Comparison of ENCODE assay signal across 9 cellular contexts in genomic region chr2:264493-265468, GRCh38. TPM values are rescaled to one million over a fixed set of nuclear protein-coding genes. Genes with fewer than 3 reads are reported as not detected.
DNase-seq lines count a peak whose midpoint lies in the region; ATAC-seq, FAIRE-seq and TF ChIP-seq lines count a peak whose summit lies in the region.
"Had no signal": no experiment of that assay in that cellular context is flagged by ENCODE, and none has a peak within 500 bp of the region (broad histone marks: within the 10 kb centered on the region; RNA-seq: fewer than 3 reads in every experiment).

TSS of gene ACP1 (plus strand) at chr2:264947. CDS start at chr2:264965, 18 bp downstream.

- no peak for FAIRE-seq in bronchial epithelial cell (lab: Jason Lieb, UNC)
- FAIRE-seq: TTC549 had no signal

- ATAC-seq in GM19023 (IDR thresholded peaks at IDR 0.05; ENCODE audit: unreplicated experiment) (peak; percentile 88), HG03196 (IDR thresholded peaks at IDR 0.05; ENCODE audit: unreplicated experiment) (peak; percentile 96), WTC11 (peak; percentile 93)

- H3K4me3 Mint-ChIP-seq in WTC11: peak within 1 kb of the TSS; percentile 89

- H3K4me3 ChIP-seq in bronchial epithelial cell (ENCODE audit: low read depth, low read length) (peak within 1 kb of the TSS; percentile 98), smooth muscle cell (peak within 1 kb of the TSS; percentile 77)

- H3K36me3 ChIP-seq in bronchial epithelial cell (ENCODE audit: control insufficient read depth, insufficient read depth, low read length): no peaks in the 10 kb centered on the region
- no peaks in the 10 kb centered on the region for H3K36me3 ChIP-seq in smooth muscle cell (ENCODE audit: low read depth)

- peaks cover 57% of the 10 kb centered on the region for H3K79me2 ChIP-seq in smooth muscle cell (ENCODE audit: low read depth)

- peaks cover 44% of the 10 kb centered on the region for H3K4me1 Mint-ChIP-seq in WTC11

- H3K9me3 Mint-ChIP-seq in WTC11: no peaks in the 10 kb centered on the region

- H3K4me2 ChIP-seq in smooth muscle cell: peak within 1 kb of the TSS; percentile 87

- no peaks in the 10 kb centered on the region for H3F3A ChIP-seq in smooth muscle cell (ENCODE audit: low read depth)

- peaks cover 10% of the 10 kb centered on the region for H3K4me1 ChIP-seq in smooth muscle cell (ENCODE audit: low read depth)

- H3K27me3 Mint-ChIP-seq in WTC11 (ENCODE audit: low read depth): peaks cover 20% of the 10 kb centered on the region

- POLR2A ChIA-PET in WTC11 (lab: Charles Lee): interaction anchor here (1.2 kb wide), 1 partner anchor 25 kb away, joined by 4 read pairs; no protein-coding TSS in a partner anchor

- peak within 1 kb of the TSS; percentile 91 for H3K9ac ChIP-seq in smooth muscle cell (ENCODE audit: low read depth)

- H3K36me3 Mint-ChIP-seq in WTC11: peaks cover 17% of the 10 kb centered on the region

- H4K20me1 ChIP-seq in smooth muscle cell (ENCODE audit: low read depth): peaks cover 38% of the 10 kb centered on the region

- peak within 1 kb of the TSS; percentile 75 for H3K27ac ChIP-seq in smooth muscle cell (ENCODE audit: low read depth)

- H3K27ac Mint-ChIP-seq in WTC11: peak within 1 kb of the TSS; percentile 94

- under 1% methylated on average over 63 of the region's 73 CpGs for WGBS in smooth muscle cell (ENCODE audit: low lambda C conversion rate)

- DNase-seq in AG09319 (ENCODE audit: extremely low read depth, low read depth) (peak; percentile 81), NCI-H226 (peak; percentile 81), WTC11 (ENCODE audit: low spot score) (peak; percentile 99), bronchial epithelial cell (ENCODE audit: low read depth) (peak; percentile 93), iPS-NIHi7 (ENCODE audit: extremely low spot score) (peak; percentile 97), smooth muscle cell (lab: John Stamatoyannopoulos, UW; ENCODE audit: unreplicated experiment) (peak; percentile 79)

- H2AFZ ChIP-seq in smooth muscle cell (ENCODE audit: low read depth): peak within 1 kb of the TSS; percentile 97

- H3K27me3 ChIP-seq in bronchial epithelial cell (ENCODE audit: control insufficient read depth, insufficient read depth, low read length): no peaks in the 10 kb centered on the region
- H3K27me3 ChIP-seq in smooth muscle cell (ENCODE audit: low read depth): no peaks in the 10 kb centered on the region

- no peaks in the 10 kb centered on the region for H3K9me3 ChIP-seq in smooth muscle cell (replicated peaks; ENCODE audit: low read depth)

- TF ChIP-seq CTCF in AG09319 (IDR thresholded peaks at IDR 0.05; ENCODE audit: low read depth, low read length) (no peak), WTC11 (IDR thresholded peaks at IDR 0.05) (no peak), bronchial epithelial cell (IDR thresholded peaks at IDR 0.05; ENCODE audit: insufficient read depth, low read length, severe bottlenecking) (no peak), smooth muscle cell (IDR thresholded peaks at IDR 0.05; ENCODE audit: borderline replicate concordance, insufficient read depth, poor library complexity, severe bottlenecking) (no peak)

- CTCF ChIA-PET in WTC11 (lab: Charles Lee): interaction anchor here (0.7 to 1.8 kb wide), 5 partner anchors 10 to 122 kb away, joined by 3 to 14 read pairs (median 4); no protein-coding TSS in a partner anchor

TF ChIP-seq in WTC11, 78 proteins besides CTCF, POLR2A, EP300 and RAD21 (continues in another document):
- TF ChIP-seq ARID4B (CRISPR knock-in tag; IDR thresholded peaks at IDR 0.05; ENCODE audit: borderline replicate concordance): 0 out of 2 replicates have a peak, but pooled peaks have one; percentile 65
- peak; percentile 88 for TF ChIP-seq SP1 (CRISPR knock-in tag; conservative IDR thresholded peaks at IDR 0.05)
- no peak for TF ChIP-seq ZMAT4 (CRISPR knock-in tag; IDR thresholded peaks at IDR 0.05)
- peak; percentile 80 for TF ChIP-seq ETV6 (CRISPR knock-in tag; IDR thresholded peaks at IDR 0.05)
- TF ChIP-seq IRF2 (CRISPR knock-in tag; IDR thresholded peaks at IDR 0.05; ENCODE audit: borderline replicate concordance, low read depth): no peak
- peak; percentile 93 for TF ChIP-seq FOXK1 (CRISPR knock-in tag; IDR thresholded peaks at IDR 0.05)
- peak; percentile 83 for TF ChIP-seq FOXP4 (CRISPR knock-in tag; IDR thresholded peaks at IDR 0.05)
- TF ChIP-seq TCF7 (CRISPR knock-in tag; IDR thresholded peaks at IDR 0.05; ENCODE audit: low read depth): no peak
- TF ChIP-seq HMGXB4 (CRISPR knock-in tag; IDR thresholded peaks at IDR 0.05): 0 out of 2 replicates have a peak, but pooled peaks have one; percentile 49

RNA-seq across cellular contexts. Expression of gene ACP1, which starts in this region (rescaled TPM):
- total RNA-seq in WTC11 (2021) (145 to 150 TPM (median 146 TPM) in 3 replicates), bronchial epithelial cell (106 and 111 TPM in 2 replicates), smooth muscle cell (168 and 182 TPM in 2 replicates)
- polyA plus RNA-seq in smooth muscle cell: 168 and 191 TPM in 2 replicates

Comparison
In these comparisons a context has a peak if more than half of its experiments do, and no peak if none do; other contexts are left out.
1. Peak in every context shown above with its lines: DNase-seq, ATAC-seq, H3K4me3 ChIP-seq and H3K27ac ChIP-seq.